In genomic region chr6:24764833-24765828, GRCh38 we compare ENCODE assay signal across 1 cellular context.
TF ChIP-seq lines count a peak whose summit lies in the region.

No MANE protein-coding gene starts in this region.

TF ChIP-seq in K562, 482 proteins besides CTCF, POLR2A, EP300 and RAD21:
- peak; percentile 15 for TF ChIP-seq NFYB (IDR thresholded peaks at IDR 0.05; ENCODE audit: extremely low read depth, insufficient read length)
